22 cellular contexts compared by ENCODE assay signal in the genomic region with DNA sequence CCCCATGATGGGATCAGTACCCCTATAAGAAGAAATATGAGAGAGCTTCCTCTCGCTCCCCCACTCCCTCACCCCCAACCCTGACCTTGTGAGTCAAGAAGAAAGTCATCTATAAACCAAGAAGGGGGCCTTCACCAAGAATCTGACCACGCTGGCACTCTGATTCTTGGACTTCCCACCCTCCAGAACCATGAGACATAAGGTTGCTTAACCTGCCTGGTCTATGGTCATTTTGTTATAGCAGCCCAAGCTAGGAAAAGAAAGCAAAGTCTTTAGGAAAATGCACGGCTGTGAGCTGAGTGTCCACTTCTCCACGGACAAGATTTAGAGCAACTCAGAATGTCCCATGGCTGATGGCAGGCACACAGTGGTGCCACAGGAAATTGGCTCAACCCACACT.
"Had no signal": no experiment of that assay in that cellular context is flagged by ENCODE, and none has a peak within 500 bp of the region (broad histone marks: within the 10 kb centered on the region; RNA-seq: fewer than 3 reads in every experiment).

No MANE protein-coding gene starts in this region.

- H3K27me3 ChIP-seq: MG63, SJCRH30 had no signal

- ATAC-seq: SK-N-SH treated with all-trans-retinoic acid at 6 μM for 48 hours had no signal

- H3K36me3 ChIP-seq: MG63, SJCRH30 had no signal

- H3K9me3 ChIP-seq: MG63, SJCRH30 had no signal

- DNase-seq: Karpas-422, KG1, MG63, NCI-H1092, NCI-H1105 treated with DMSO at 0.1 percent for 48 hours, NCI-H1417 treated with DMSO at 0.1 percent for 48 hours, NCI-H146, NCI-H1694 treated with DMSO at 0.1 percent for 48 hours, NCI-H2029, NCI-H2081 treated with DMSO at 0.1 percent for 48 hours, NCI-H2171, NCI-H226, NCI-H446, NCI-H510A, NCI-H524 treated with DMSO at 0.1 percent for 48 hours, NCI-H69, NCI-H774, SHP77 treated with DMSO at 0.1 percent for 48 hours, SJCRH30 had no signal

- H3K4me3 ChIP-seq: MG63, SJCRH30 had no signal

- H3K27ac ChIP-seq: HL-60, RWPE1, SJCRH30 had no signal
